21 cellular contexts compared by ENCODE assay signal in genomic region chr20:61369731-61370520, GRCh38.
DNase-seq lines count a peak whose midpoint lies in the region; ATAC-seq, FAIRE-seq and TF ChIP-seq lines count a peak whose summit lies in the region.
"Had no signal": no experiment of that assay in that cellular context is flagged by ENCODE, and none has a peak within 500 bp of the region (broad histone marks: within the 10 kb centered on the region; RNA-seq: fewer than 3 reads in every experiment).

No MANE protein-coding gene starts in this region.

- peaks cover 11 to 14% (median 12%) of the 10 kb centered on the region in 3 experiments for H3K36me3 Mint-ChIP-seq in H9 (ENCODE audit: insufficient read depth in 1 of 3, low read depth in 3 of 3)
- no peaks in the 10 kb centered on the region for H3K36me3 Mint-ChIP-seq in activated T-helper 17 cell treated with anti-CD3 and anti-CD28 coated beads, Interleukin-2, amount 50 U/mL, for 72 hours (ENCODE audit: low read depth)

- peaks cover 14 to 18% of the 10 kb centered on the region in 2 experiments for H3K9me3 Mint-ChIP-seq in H9
- H3K9me3 Mint-ChIP-seq in activated T-helper 17 cell treated with anti-CD3 and anti-CD28 coated beads, Interleukin-2, amount 50 U/mL, for 72 hours: peaks cover 4% of the 10 kb centered on the region

- H3K27me3 ChIP-seq in H9 (ENCODE audit: insufficient read depth, low read length) (no peaks in the 10 kb centered on the region; the same call in 1 of the 2 replicates), iPS-20b (ENCODE audit: insufficient read depth, low read length) (peaks cover 48% of the 10 kb centered on the region), pancreas (no peaks in the 10 kb centered on the region)

- H3K4ac ChIP-seq in H9 (ENCODE audit: low read depth, low read length): no peak overlapping the region

- H4K91ac ChIP-seq in H9 (ENCODE audit: insufficient read length, low read depth, low read length): no peak overlapping the region

- H3K27me3 Mint-ChIP-seq in H9 (ENCODE audit: low read depth): peaks cover 49% of the 10 kb centered on the region
- no peaks in the 10 kb centered on the region for H3K27me3 Mint-ChIP-seq in activated T-helper 17 cell treated with anti-CD3 and anti-CD28 coated beads, Interleukin-2, amount 50 U/mL, for 72 hours

- no peak overlapping the region for H2AK5ac ChIP-seq in H9 (ENCODE audit: insufficient read length, low read length)

- H3K4me1 ChIP-seq in H9 (ENCODE audit: insufficient read depth, low read length) (no peaks in the 10 kb centered on the region), iPS-20b (ENCODE audit: insufficient read depth, low read length) (no peaks in the 10 kb centered on the region), pancreas (no peaks in the 10 kb centered on the region)

- H3K4me2 ChIP-seq in H9 (ENCODE audit: insufficient read depth, insufficient read length, low read length): no peak overlapping the region

- no CpG with 5 or more reads among the region's 13 CpGs for WGBS in H9 (ENCODE audit: extremely low coverage, insufficient read length, low lambda C conversion rate)
- WGBS in pancreas, 2 donors: 53 to 59% methylated on average over 13 of the region's 13 CpGs

- H4K20me1 ChIP-seq in H9 (ENCODE audit: control insufficient read depth, insufficient read depth, insufficient read length): no peaks in the 10 kb centered on the region

- no peaks in the 10 kb centered on the region for H3K79me2 ChIP-seq in H9 (ENCODE audit: insufficient read depth, low read length)

- no peak overlapping the region for H4K8ac ChIP-seq in H9 (replicated peaks; ENCODE audit: insufficient read length, low read depth, low read length)

- no peak overlapping the region for H3K9ac ChIP-seq in H9 (ENCODE audit: extremely low read depth, insufficient read length, low read length)
- peak overlapping the region; percentile 15; the same call in 1 of the 2 replicates for H3K9ac ChIP-seq in iPS-20b (ENCODE audit: low read depth, low read length)

- no peaks in the 10 kb centered on the region for H3K23me2 ChIP-seq in H9 (ENCODE audit: insufficient read length, low read depth, low read length, poor library complexity, severe bottlenecking)

- H2BK5ac ChIP-seq in H9 (ENCODE audit: insufficient read length, low read length): no peak overlapping the region

- H2AFZ ChIP-seq in H9 (ENCODE audit: low read length): no peak overlapping the region

- H3K23ac ChIP-seq in H9 (ENCODE audit: insufficient read length, low read depth, low read length): no peak overlapping the region

- H3K56ac ChIP-seq in H9 (ENCODE audit: insufficient read length, low read depth, low read length): no peak overlapping the region

- intact Hi-C loops in posterior vena cava (cut with DNase I): no loop called here
- intact Hi-C loops in pancreas (cut with DNase I): no loop called here

- H3K36me3 ChIP-seq in iPS-20b (ENCODE audit: insufficient read depth, low read depth, low read length): no peaks in the 10 kb centered on the region
- no peaks in the 10 kb centered on the region for H3K36me3 ChIP-seq in pancreas

- no peak overlapping the region for H2BK12ac ChIP-seq in H9 (ENCODE audit: insufficient read length, low read depth, low read length)

- no peak overlapping the region for H3K18ac ChIP-seq in H9 (ENCODE audit: insufficient read length, low read depth, low read length)

- no peak overlapping the region for H2BK15ac ChIP-seq in H9 (ENCODE audit: low read depth, low read length)

- TF ChIP-seq CTCF in H9 (conservative IDR thresholded peaks at IDR 0.05): peak; percentile 32; the same call in 1 of the 3 replicates
- TF ChIP-seq CTCF in VCaP (conservative IDR thresholded peaks at IDR 0.05): no peak
- TF ChIP-seq CTCF in pancreas (IDR thresholded peaks at IDR 0.05): no peak

- no peak overlapping the region for H4K5ac ChIP-seq in H9 (ENCODE audit: insufficient read length, low read depth, low read length)

- H3K4me1 Mint-ChIP-seq in H9: peaks cover 12 to 16% of the 10 kb centered on the region in 2 experiments
- no peaks in the 10 kb centered on the region for H3K4me1 Mint-ChIP-seq in activated T-helper 17 cell treated with anti-CD3 and anti-CD28 coated beads, Interleukin-2, amount 50 U/mL, for 72 hours

- H3K27ac ChIP-seq in H9 (ENCODE audit: insufficient read length, low read depth, low read length) (no peak overlapping the region), VCaP (peak overlapping the region; percentile 62), iPS-20b (ENCODE audit: low read length) (no peak overlapping the region), pancreas (no peak overlapping the region)
- H3K27ac ChIP-seq: C4-2B, HL-60 had no signal

- no peaks in the 10 kb centered on the region for H3K9me3 ChIP-seq in H9 (ENCODE audit: control insufficient read depth, low read depth, low read length)
- peaks cover 7% of the 10 kb centered on the region for H3K9me3 ChIP-seq in iPS-20b (ENCODE audit: insufficient read depth, low read depth, low read length)
- H3K9me3 ChIP-seq in pancreas: no peaks in the 10 kb centered on the region

- H2BK20ac ChIP-seq in H9 (ENCODE audit: low read depth, low read length, poor library complexity, severe bottlenecking): no peak overlapping the region

- H3T11ph ChIP-seq in H9 (ENCODE audit: low read length): no peak overlapping the region

- no peak for FAIRE-seq in pancreas (lab: Jason Lieb, UNC)
- FAIRE-seq: GM12878, H54, HTR-8/SVneo, K562 had no signal

- H3K4me3 Mint-ChIP-seq in H9: no peak overlapping the region
- no peak overlapping the region for H3K4me3 Mint-ChIP-seq in activated T-helper 17 cell treated with anti-CD3 and anti-CD28 coated beads, Interleukin-2, amount 50 U/mL, for 72 hours

- H2BK120ac ChIP-seq in H9 (ENCODE audit: low read depth, low read length, poor library complexity, severe bottlenecking): no peak overlapping the region

- no peak overlapping the region; the same call in 1 of the 2 replicates for H3K14ac ChIP-seq in H9 (ENCODE audit: insufficient read depth, low read length)

- peak overlapping the region in 1 of 3 experiments; percentile 15; a peak in 2 of 7 replicates for H3K27ac Mint-ChIP-seq in H9
- no peak overlapping the region for H3K27ac Mint-ChIP-seq in activated T-helper 17 cell treated with anti-CD3 and anti-CD28 coated beads, Interleukin-2, amount 50 U/mL, for 72 hours

- no peak overlapping the region for H3K4me3 ChIP-seq in iPS-20b (ENCODE audit: low read length)
- no peak overlapping the region for H3K4me3 ChIP-seq in pancreas
- H3K4me3 ChIP-seq: GM12878, K562 had no signal

- DNase-seq in H9 (no peak), posterior vena cava (ENCODE audit: low spot score) (peak; percentile 76), pons (ENCODE audit: low spot score) (no peak), GOT3 (lab: John Stamatoyannopoulos, UW) (no peak), pancreas (no peak)
- DNase-seq: DND-41, GDM1, NCI-H1930, NCI-H510A, NCI-H774, PC-3 had no signal

- no peaks in the 10 kb centered on the region for H3K79me1 ChIP-seq in H9 (ENCODE audit: insufficient read depth, low read depth, low read length, poor library complexity, severe bottlenecking)

- no peak for ATAC-seq in activated T-helper 17 cell treated with anti-CD3 and anti-CD28 coated beads, Interleukin-2, amount 50 U/mL, for 72 hours (replicated peaks)
- ATAC-seq in pancreas: no peak
- ATAC-seq: GM12878, K562, PC-3, Right ventricle myocardium inferior had no signal
